Comparison of ENCODE assay signal across 8 cellular contexts in genomic region chr20:63635431-63636141, GRCh38. TPM values are rescaled to one million over a fixed set of nuclear protein-coding genes. Genes with fewer than 3 reads are reported as not detected.
A peak's percentile ranks its signal among the peaks of the same experiment; 100 is the strongest.
DNase-seq lines count a peak whose midpoint lies in the region; ATAC-seq and TF ChIP-seq lines count a peak whose summit lies in the region.

No MANE protein-coding gene starts in this region.

- H3K36me3 ChIP-seq in right atrium auricular region: no peaks in the 10 kb centered on the region
- no peaks in the 10 kb centered on the region for H3K36me3 ChIP-seq in left lung
- H3K36me3 ChIP-seq in upper lobe of right lung: no peaks in the 10 kb centered on the region
- no peaks in the 10 kb centered on the region for H3K36me3 ChIP-seq in breast epithelium

- H3K27me3 ChIP-seq in right atrium auricular region (no peaks in the 10 kb centered on the region), left lung (no peaks in the 10 kb centered on the region), upper lobe of right lung (no peaks in the 10 kb centered on the region), breast epithelium (no peaks in the 10 kb centered on the region)

- ATAC-seq in left cardiac atrium (peak; percentile 15 to 62), left lung (peak; percentile 16), upper lobe of right lung (peak; percentile 58)

- H3K9me3 ChIP-seq in right atrium auricular region (no peaks in the 10 kb centered on the region), left lung (no peaks in the 10 kb centered on the region), upper lobe of right lung (no peaks in the 10 kb centered on the region), breast epithelium (no peaks in the 10 kb centered on the region)

- intact Hi-C loops in left cardiac atrium (cut with DNase I) (no loop called here), left lung (cut with DNase I) (no loop called here), upper lobe of right lung (cut with DNase I) (no loop called here), lower leg skin (cut with DNase I; ENCODE audit: low total_unique reads) (no loop called here), breast epithelium (cut with DNase I; ENCODE audit: low total_unique reads) (loop anchor here (10.0 kb wide), 1 partner anchor 101 kb away; the partner anchor contains the start of gene PTK6)

- H3K4me1 ChIP-seq in right atrium auricular region (peaks cover 0 to 16% of the 10 kb centered on the region in 2 donors), left lung (peaks cover 0 to 58% of the 10 kb centered on the region in 2 donors), upper lobe of right lung (peaks cover 18% of the 10 kb centered on the region), breast epithelium (no peaks in the 10 kb centered on the region)

- no peak for TF ChIP-seq POLR2A in lower leg skin (IDR thresholded peaks at IDR 0.05)
- TF ChIP-seq POLR2A in breast epithelium (IDR thresholded peaks at IDR 0.05): no peak

- H3K4me3 ChIP-seq in right atrium auricular region (no peak overlapping the region), left lung (no peak overlapping the region), upper lobe of right lung (no peak overlapping the region), lower leg skin (ENCODE audit: low read depth, poor library complexity, severe bottlenecking) (no peak overlapping the region), breast epithelium (no peak overlapping the region)

- DNase-seq in left cardiac atrium (no peak), right atrium auricular region (ENCODE audit: low spot score) (no peak), left lung (no peak), upper lobe of right lung (peak; percentile 73), lower leg skin (ENCODE audit: low spot score in 2 of 2) (no peak), breast epithelium (ENCODE audit: low spot score in 2 of 2) (no peak), NCI-H2196 (lab: John Stamatoyannopoulos, UW; ENCODE audit: unreplicated experiment) (no peak)
- peak; percentile 31 to 74 for DNase-seq in activated CD4-positive, alpha-beta T cell treated with anti-CD3 and anti-CD28 coated beads, Interleukin-2, amount 50 U/mL, for 24 hours (ENCODE audit: low read depth in 1 of 2, low spot score in 1 of 2)

- H3K27ac ChIP-seq in right atrium auricular region (no peak overlapping the region), left lung (peak overlapping the region in 1 of 2 donors; percentile 83), upper lobe of right lung (peak overlapping the region; percentile 43), breast epithelium (peak overlapping the region in 1 of 2 donors; percentile 38)

- no peak for TF ChIP-seq CTCF in right atrium auricular region (IDR thresholded peaks at IDR 0.05)
- no peak for TF ChIP-seq CTCF in left lung (IDR thresholded peaks at IDR 0.05)
- no peak for TF ChIP-seq CTCF in upper lobe of right lung (IDR thresholded peaks at IDR 0.05)
- no peak for TF ChIP-seq CTCF in lower leg skin (IDR thresholded peaks at IDR 0.05)
- no peak for TF ChIP-seq CTCF in breast epithelium (IDR thresholded peaks at IDR 0.05)

- 85% methylated on average over 15 of the region's 15 CpGs for WGBS in lower leg skin, 2 donors

RNA-seq across cellular contexts. Expression of gene GMEB2, which starts 8.7 kb away (rescaled TPM):
- total RNA-seq in left cardiac atrium: 1 to 10 TPM; 5.7 to 7.9 TPM
- total RNA-seq in right atrium auricular region: 1 to 10 TPM; 5.8 to 9.4 TPM
- 1 to 10 TPM; 8.1 to 9.8 TPM for total RNA-seq in left lung
- total RNA-seq in upper lobe of right lung: 11.3 TPM
- total RNA-seq in lower leg skin: 10 to 100 TPM; 11.9 to 18.3 (median 13.7) TPM
- 10 to 100 TPM in 2 of 3 donors, 1 to 10 TPM in 1; 6.6 to 11.0 (median 10.2) TPM for total RNA-seq in breast epithelium

RNA-seq across cellular contexts. Expression of gene STMN3, which starts 17.6 kb away (rescaled TPM):
- 1 to 10 TPM; 6.9 to 8.4 TPM for total RNA-seq in left cardiac atrium
- 10 to 100 TPM in 1 of 2 donors, 1 to 10 TPM in 1; 5.7 to 10.1 TPM for total RNA-seq in right atrium auricular region
- 10 to 100 TPM; 12.6 to 13.1 TPM for total RNA-seq in left lung
- 12.4 TPM for total RNA-seq in upper lobe of right lung
- total RNA-seq in lower leg skin: 10 to 100 TPM in 3 of 4 donors, 1 to 10 TPM in 1; 9.4 to 23.0 (median 12.0) TPM
- total RNA-seq in breast epithelium: 10 to 100 TPM; 11.8 to 19.6 (median 17.7) TPM

RNA-seq across cellular contexts. Expression of gene RTEL1, which starts 22.5 kb away (rescaled TPM):
- 10 to 100 TPM; 13.5 to 17.3 TPM for total RNA-seq in left cardiac atrium
- 1 to 10 TPM; 4.8 to 9.2 TPM for total RNA-seq in right atrium auricular region
- total RNA-seq in left lung: 10 to 100 TPM; 22.3 to 38.8 TPM
- total RNA-seq in upper lobe of right lung: 26.7 TPM
- 10 to 100 TPM in 3 of 4 donors, 1 to 10 TPM in 1; 8.5 to 38.3 (median 12.7) TPM for total RNA-seq in lower leg skin
- total RNA-seq in breast epithelium: 10 to 100 TPM; 12.5 to 22.3 (median 15.1) TPM

Comparison
In these comparisons a context has a peak if more than half of its experiments do, and no peak if none do; other contexts are left out.
1. DNase-seq: peak in activated CD4-positive, alpha-beta T cell treated with anti-CD3 and anti-CD28 coated beads, Interleukin-2, amount 50 U/mL, for 24 hours (2 of 2) and upper lobe of right lung (single experiment); none in left cardiac atrium (single experiment), right atrium auricular region (single experiment), left lung (0 of 2), lower leg skin (0 of 2), breast epithelium (0 of 2) and NCI-H2196 (single experiment).
2. Peak in every context shown above with its lines, with median percentiles within 50 percentile points of each other: ATAC-seq.